ENCODE assay signal across 8 cellular contexts in genomic region chr11:42524534-42525227, GRCh38.
A peak's percentile ranks its signal among the peaks of the same experiment; 100 is the strongest.
DNase-seq lines count a peak whose midpoint lies in the region; ATAC-seq, FAIRE-seq and TF ChIP-seq lines count a peak whose summit lies in the region.

No MANE protein-coding gene starts in this region.

- intact Hi-C loops in Right ventricle myocardium inferior (cut with DNase I), result loop anchor here (10.0 kb wide), 1 partner anchor 1060 kb away; no protein-coding TSS in a partner anchor
- intact Hi-C loops in cardiac septum (cut with DNase I), result loop anchor here (10.0 kb wide), 2 partner anchors 1030 to 1060 kb away; no protein-coding TSS in a partner anchor
- intact Hi-C loops in naive thymus-derived CD4-positive, alpha-beta T cell (cut with micrococcal nuclease), result no loop called here

- H3K9me3 ChIP-seq in Peyer's patch, result no peaks in the 10 kb centered on the region
- no peaks in the 10 kb centered on the region for H3K9me3 ChIP-seq in naive thymus-derived CD4-positive, alpha-beta T cell (ENCODE audit: control insufficient read depth in 2 of 3, low read length in 3 of 3)

- DNase-seq in Right ventricle myocardium inferior (ENCODE audit: missing footprints), result no peak
- no peak for DNase-seq in cardiac septum (ENCODE audit: low spot score)
- peak; percentile 25 for DNase-seq in H54 (ENCODE audit: insufficient read length, low spot score)
- peak; percentile 77 for DNase-seq in KBM-7
- peak in 1 of 3 donors; percentile 65 for DNase-seq in Peyer's patch
- peak; percentile 81 for DNase-seq in ecto neural progenitor cell (ENCODE audit: low spot score)
- peak; percentile 91 for DNase-seq in medulla oblongata (ENCODE audit: extremely low spot score)
- DNase-seq in naive thymus-derived CD4-positive, alpha-beta T cell, result no peak

- CTCF ChIA-PET in naive thymus-derived CD4-positive, alpha-beta T cell (lab: Charles Lee), result no interaction called here

- H3K4me3 ChIP-seq in Peyer's patch, result no peak overlapping the region
- H3K4me3 ChIP-seq in naive thymus-derived CD4-positive, alpha-beta T cell (ENCODE audit: low read length), result no peak overlapping the region

- H3K27me3 ChIP-seq in Peyer's patch, result no peaks in the 10 kb centered on the region
- H3K27me3 ChIP-seq in naive thymus-derived CD4-positive, alpha-beta T cell (ENCODE audit: control insufficient read depth in 2 of 2, insufficient read depth in 2 of 2, low read length in 2 of 2), result no peaks in the 10 kb centered on the region

- no peaks in the 10 kb centered on the region for H3K4me1 ChIP-seq in Peyer's patch
- no peaks in the 10 kb centered on the region for H3K4me1 ChIP-seq in naive thymus-derived CD4-positive, alpha-beta T cell (ENCODE audit: control insufficient read depth in 2 of 2, insufficient read depth in 2 of 2, low read length in 2 of 2)

- no peaks in the 10 kb centered on the region for H3K27me3 Mint-ChIP-seq in naive thymus-derived CD4-positive, alpha-beta T cell

- POLR2A ChIA-PET in naive thymus-derived CD4-positive, alpha-beta T cell (lab: Charles Lee), result no interaction called here

- peak; percentile 46 for ATAC-seq in Right ventricle myocardium inferior
- no peak for ATAC-seq in naive thymus-derived CD4-positive, alpha-beta T cell

- no peaks in the 10 kb centered on the region for H3K36me3 Mint-ChIP-seq in naive thymus-derived CD4-positive, alpha-beta T cell

- TF ChIP-seq POLR2A in H54 (IDR thresholded peaks at IDR 0.05; ENCODE audit: low read depth, low read length), result no peak
- TF ChIP-seq POLR2A in Peyer's patch (IDR thresholded peaks at IDR 0.05), result no peak

- H3K4me3 Mint-ChIP-seq in naive thymus-derived CD4-positive, alpha-beta T cell, result no peak overlapping the region

- no peaks in the 10 kb centered on the region for H3K36me3 ChIP-seq in Peyer's patch
- no peaks in the 10 kb centered on the region for H3K36me3 ChIP-seq in naive thymus-derived CD4-positive, alpha-beta T cell (ENCODE audit: control insufficient read depth in 2 of 3, insufficient read depth in 3 of 3, low read length in 3 of 3)

- no peaks in the 10 kb centered on the region for H3K4me1 Mint-ChIP-seq in naive thymus-derived CD4-positive, alpha-beta T cell

- peak; percentile 95 for FAIRE-seq in H54 (lab: Jason Lieb, UNC)

- H3K9me3 Mint-ChIP-seq in naive thymus-derived CD4-positive, alpha-beta T cell, result peaks cover 0 to 14% (median 4%) of the 10 kb centered on the region in 11 donors

- TF ChIP-seq CTCF in Peyer's patch (IDR thresholded peaks at IDR 0.05), result peak in 4 of 6 experiments; percentile 38 to 82 (median 74)

- H3K27ac ChIP-seq in Peyer's patch, result no peak overlapping the region
- no peak overlapping the region for H3K27ac ChIP-seq in naive thymus-derived CD4-positive, alpha-beta T cell (ENCODE audit: low read depth, low read length)

- in situ Hi-C loops in KBM-7 (cut with MboI; ENCODE audit: low pct_unique_long_range_greater_than_20kb, low sequenced_read_pairs), result no loop called here

- H3K27ac Mint-ChIP-seq in naive thymus-derived CD4-positive, alpha-beta T cell, result no peak overlapping the region

Comparison
In these comparisons a context has a peak if more than half of its experiments do, and no peak if none do; other contexts are left out.
1. DNase-seq: peak in H54 (single experiment), KBM-7 (single experiment), ecto neural progenitor cell (single experiment) and medulla oblongata (single experiment); none in Right ventricle myocardium inferior (single experiment), cardiac septum (single experiment) and naive thymus-derived CD4-positive, alpha-beta T cell (0 of 9).
2. intact Hi-C loops: an anchor here in Right ventricle myocardium inferior (10.0 kb wide) and cardiac septum (10.0 kb wide); none called in naive thymus-derived CD4-positive, alpha-beta T cell.